8 cellular contexts compared by ENCODE assay signal in genomic region chr18:59402432-59403090, GRCh38. TPM values are rescaled to one million over a fixed set of nuclear protein-coding genes. Genes with fewer than 3 reads are reported as not detected.
DNase-seq lines count a peak whose midpoint lies in the region; TF ChIP-seq lines count a peak whose summit lies in the region.

No MANE protein-coding gene starts in this region.

- H3K4me3 Mint-ChIP-seq in H9, result peak overlapping the region in 1 of 2 experiments; percentile 59; a peak in 1 of 5 replicates

- no peak overlapping the region for H4K8ac ChIP-seq in H9 (replicated peaks; ENCODE audit: insufficient read length, low read depth, low read length)

- H3K4ac ChIP-seq in H9 (ENCODE audit: low read depth, low read length), result no peak overlapping the region

- H4K5ac ChIP-seq in H9 (ENCODE audit: insufficient read length, low read depth, low read length), result no peak overlapping the region

- H2BK12ac ChIP-seq in H9 (ENCODE audit: insufficient read length, low read depth, low read length), result no peak overlapping the region

- no peak overlapping the region for H2BK5ac ChIP-seq in H9 (ENCODE audit: insufficient read length, low read length)

- H3K9me3 ChIP-seq in H9 (ENCODE audit: control insufficient read depth, low read depth, low read length) (no peaks in the 10 kb centered on the region), Loucy (ENCODE audit: insufficient read depth, low read depth, low read length) (no peaks in the 10 kb centered on the region), osteoblast (ENCODE audit: low read depth, low read length) (no peaks in the 10 kb centered on the region), tibial nerve (no peaks in the 10 kb centered on the region)

- H2AK5ac ChIP-seq in H9 (ENCODE audit: insufficient read length, low read length), result no peak overlapping the region

- no peaks in the 10 kb centered on the region for H3K23me2 ChIP-seq in H9 (ENCODE audit: insufficient read length, low read depth, low read length, poor library complexity, severe bottlenecking)

- no peak overlapping the region for H3K4me3 ChIP-seq in Loucy (ENCODE audit: low read length, poor library complexity, severe bottlenecking)
- no peak overlapping the region for H3K4me3 ChIP-seq in fibroblast of the aortic adventitia (ENCODE audit: low read depth, low read length)
- H3K4me3 ChIP-seq in osteoblast (ENCODE audit: insufficient read depth, low read length), result no peak overlapping the region
- H3K4me3 ChIP-seq in tibial nerve, result no peak overlapping the region

- H4K20me1 ChIP-seq in H9 (ENCODE audit: control insufficient read depth, insufficient read depth, insufficient read length) (no peaks in the 10 kb centered on the region), Loucy (ENCODE audit: insufficient read depth, low read length, poor library complexity, severe bottlenecking) (no peaks in the 10 kb centered on the region), osteoblast (ENCODE audit: insufficient read depth, low read length) (no peaks in the 10 kb centered on the region)

- H2AFZ ChIP-seq in H9 (ENCODE audit: low read length) (no peak overlapping the region), Loucy (ENCODE audit: low read length) (peak overlapping the region; percentile 28; the same call in 1 of the 2 replicates), osteoblast (ENCODE audit: low read length) (no peak overlapping the region)

- H2BK120ac ChIP-seq in H9 (ENCODE audit: low read depth, low read length, poor library complexity, severe bottlenecking), result no peak overlapping the region

- H3K79me2 ChIP-seq in H9 (ENCODE audit: insufficient read depth, low read length), result no peaks in the 10 kb centered on the region
- H3K79me2 ChIP-seq in Loucy (ENCODE audit: insufficient read depth, low read length), result no peaks in the 10 kb centered on the region
- H3K79me2 ChIP-seq in osteoblast (ENCODE audit: insufficient read depth, low read length), result no peaks in the 10 kb centered on the region

- H3K56ac ChIP-seq in H9 (ENCODE audit: insufficient read length, low read depth, low read length), result no peak overlapping the region

- H3K79me1 ChIP-seq in H9 (ENCODE audit: insufficient read depth, low read depth, low read length, poor library complexity, severe bottlenecking), result no peaks in the 10 kb centered on the region

- H3K18ac ChIP-seq in H9 (ENCODE audit: insufficient read length, low read depth, low read length), result no peak overlapping the region

- H3K9me2 ChIP-seq in Loucy (replicated peaks; ENCODE audit: low read depth, low read length), result no peaks in the 10 kb centered on the region

- no peak overlapping the region for H3T11ph ChIP-seq in H9 (ENCODE audit: low read length)

- peak; percentile 90 for DNase-seq in GM03348 (ENCODE audit: low spot score)
- peak; percentile 96 for DNase-seq in H9
- DNase-seq in RPMI7951 (ENCODE audit: low read depth), result peak; percentile 79
- peak; percentile 38 for DNase-seq in activated T-helper 1 cell treated with Interleukin-2 at 50 U/mL for 16 hours (ENCODE audit: low read depth)
- peak; percentile 72 for DNase-seq in fibroblast of the aortic adventitia (ENCODE audit: low read depth)
- peak; percentile 96 for DNase-seq in osteoblast (ENCODE audit: insufficient read length, low spot score, missing footprints)
- peak; percentile 38 to 77 for DNase-seq in tibial nerve (ENCODE audit: low spot score in 2 of 2)

- no peaks in the 10 kb centered on the region for H3K27me3 ChIP-seq in H9 (ENCODE audit: insufficient read depth, low read length)
- no peaks in the 10 kb centered on the region for H3K27me3 ChIP-seq in Loucy (ENCODE audit: insufficient read depth, low read length, poor library complexity, severe bottlenecking)
- no peaks in the 10 kb centered on the region for H3K27me3 ChIP-seq in osteoblast (ENCODE audit: insufficient read depth, low read length)
- H3K27me3 ChIP-seq in tibial nerve, result no peaks in the 10 kb centered on the region

- TF ChIP-seq CTCF in H9 (conservative IDR thresholded peaks at IDR 0.05), result peak; percentile 99
- TF ChIP-seq CTCF in Loucy (conservative IDR thresholded peaks at IDR 0.05; ENCODE audit: low read length), result peak; percentile 100
- TF ChIP-seq CTCF in fibroblast of the aortic adventitia (IDR thresholded peaks at IDR 0.05; ENCODE audit: insufficient read depth, low read length), result peak; percentile 100
- TF ChIP-seq CTCF in osteoblast (IDR thresholded peaks at IDR 0.05; ENCODE audit: extremely low read depth, low read depth, low read length), result peak; percentile 96
- TF ChIP-seq CTCF in tibial nerve (IDR thresholded peaks at IDR 0.05), result peak; percentile 78 to 93 (median 80)

- no peak overlapping the region for H2BK20ac ChIP-seq in H9 (ENCODE audit: low read depth, low read length, poor library complexity, severe bottlenecking)

- TF ChIP-seq POLR2A in tibial nerve (IDR thresholded peaks at IDR 0.05), result no peak

- peaks cover 4 to 5% of the 10 kb centered on the region in 2 experiments; a peak in 3 of 4 replicates for H3K4me1 Mint-ChIP-seq in H9

- no peaks in the 10 kb centered on the region for H3K36me3 Mint-ChIP-seq in H9 (ENCODE audit: insufficient read depth in 1 of 3, low read depth in 3 of 3)

- no peak overlapping the region for H2BK15ac ChIP-seq in H9 (ENCODE audit: low read depth, low read length)

- H3K36me3 ChIP-seq in Loucy (ENCODE audit: insufficient read depth, low read length) (no peaks in the 10 kb centered on the region), osteoblast (ENCODE audit: insufficient read depth, low read length) (no peaks in the 10 kb centered on the region), tibial nerve (no peaks in the 10 kb centered on the region)

- H3K23ac ChIP-seq in H9 (ENCODE audit: insufficient read length, low read depth, low read length), result no peak overlapping the region

- H3K27ac ChIP-seq in H9 (ENCODE audit: insufficient read length, low read depth, low read length), result no peak overlapping the region
- H3K27ac ChIP-seq in osteoblast (ENCODE audit: low read depth, low read length), result no peak overlapping the region
- no peak overlapping the region for H3K27ac ChIP-seq in tibial nerve

- no peak for TF ChIP-seq EP300 in tibial nerve (IDR thresholded peaks at IDR 0.05)

- WGBS in H9 (ENCODE audit: extremely low coverage, insufficient read length, low lambda C conversion rate), result no CpG with 5 or more reads among the region's 13 CpGs
- WGBS in tibial nerve, 2 donors, result 17 to 25% methylated on average over 13 of the region's 13 CpGs

- H3K9ac ChIP-seq in H9 (ENCODE audit: extremely low read depth, insufficient read length, low read length), result no peak overlapping the region
- H3K9ac ChIP-seq in Loucy (ENCODE audit: low read depth, low read length, poor library complexity, severe bottlenecking), result no peak overlapping the region

- H3K4me2 ChIP-seq in H9 (ENCODE audit: insufficient read depth, insufficient read length, low read length) (no peak overlapping the region), Loucy (ENCODE audit: low read depth, low read length, poor library complexity, severe bottlenecking) (no peak overlapping the region), osteoblast (ENCODE audit: insufficient read depth, low read length) (no peak overlapping the region)

- peaks cover 0 to under 1% of the 10 kb centered on the region in 2 experiments; a peak in 1 of 5 replicates for H3K9me3 Mint-ChIP-seq in H9

- H3K14ac ChIP-seq in H9 (ENCODE audit: insufficient read depth, low read length), result no peak overlapping the region

- no peaks in the 10 kb centered on the region for H3K4me1 ChIP-seq in H9 (ENCODE audit: insufficient read depth, low read length)
- no peaks in the 10 kb centered on the region for H3K4me1 ChIP-seq in Loucy (ENCODE audit: insufficient read depth, low read length, poor library complexity, severe bottlenecking)
- no peaks in the 10 kb centered on the region for H3K4me1 ChIP-seq in osteoblast (ENCODE audit: insufficient read depth, low read length)
- no peaks in the 10 kb centered on the region for H3K4me1 ChIP-seq in tibial nerve

- no peaks in the 10 kb centered on the region for H3F3A ChIP-seq in Loucy (ENCODE audit: low read depth)

- H4K91ac ChIP-seq in H9 (ENCODE audit: insufficient read length, low read depth, low read length), result no peak overlapping the region

- 0 out of 2 replicates have a peak, but pooled peaks cover 2% of the 10 kb centered on the region for H3K27me3 Mint-ChIP-seq in H9 (ENCODE audit: low read depth)

- H3K27ac Mint-ChIP-seq in H9, result no peak overlapping the region

RNA-seq across cellular contexts. Expression of gene LMAN1, which starts 43.5 kb away (rescaled TPM):
- total RNA-seq in H9 (2021) (61.1 and 63.6 TPM in 2 replicates), fibroblast of the aortic adventitia (ENCODE audit: low replicate concordance) (182 and 207 TPM in 2 replicates), osteoblast (189 and 210 TPM in 2 replicates), tibial nerve (10 to 100 TPM; 61.5 to 83.7 (median 69.8) TPM)
- total RNA-seq in RPMI7951 (2014; rRNA removed; shearing (Covaris generic)), result 112 and 124 TPM in 2 replicates

Comparison
In these comparisons a context has a peak if more than half of its experiments do, and no peak if none do; other contexts are left out.
1. DNase-seq: peak in every context shown above with its lines; median percentile 96 in H9; 96 in osteoblast; 90 in GM03348; 79 in RPMI7951; 72 in fibroblast of the aortic adventitia; 58 in tibial nerve; 38 in activated T-helper 1 cell treated with Interleukin-2 at 50 U/mL for 16 hours.